ENCODE assay signal across 17 cellular contexts in genomic region chr2:33110461-33110860, GRCh38.
"Had no signal": no experiment of that assay in that cellular context is flagged by ENCODE, and none has a peak within 500 bp of the region (broad histone marks: within the 10 kb centered on the region; RNA-seq: fewer than 3 reads in every experiment).

No MANE protein-coding gene starts in this region.

- DNase-seq: activated CD4-positive, alpha-beta T cell treated with anti-CD3 and anti-CD28 coated beads for 36 hours; activated CD4-positive, alpha-beta T cell treated with anti-CD3 and anti-CD28 coated beads, Interleukin-2, amount 50 U/mL, for 48 hours; activated T-cell treated with anti-CD3 and anti-CD28 coated beads for 4 hours; amygdala; dermis blood vessel endothelial cell; effector memory CD4-positive, alpha-beta T cell; foreskin keratinocyte; glutamatergic neuron; hypothalamus; kidney; sigmoid colon; stimulated activated CD8-positive, alpha-beta memory T cell treated with anti-CD3 and anti-CD28 coated beads, Interleukin-4, amount 100 ng/mL, for 48 hours; stimulated activated naive CD4-positive, alpha-beta T cell; SW 1271 had no signal

- H3K9me3 ChIP-seq: sigmoid colon, tibial nerve had no signal

- H3K4me1 ChIP-seq: foreskin keratinocyte had no signal

- H3K4me3 ChIP-seq: lung, sigmoid colon, tibial nerve had no signal

- H3K27me3 ChIP-seq: foreskin keratinocyte, sigmoid colon, tibial nerve had no signal

- H3K27ac ChIP-seq: foreskin keratinocyte, tibial nerve had no signal

- H3K36me3 ChIP-seq: sigmoid colon, tibial nerve had no signal

- ATAC-seq: activated CD4-positive, alpha-beta T cell treated with anti-CD3 and anti-CD28 coated beads for 36 hours; foreskin keratinocyte; natural killer cell treated with Interleukin-12 subunit alpha and Interleukin-12 subunit beta and Interleukin-15 and Interleukin-18, amount 100 ng/mL, for 72 hours had no signal
